In the genomic region with DNA sequence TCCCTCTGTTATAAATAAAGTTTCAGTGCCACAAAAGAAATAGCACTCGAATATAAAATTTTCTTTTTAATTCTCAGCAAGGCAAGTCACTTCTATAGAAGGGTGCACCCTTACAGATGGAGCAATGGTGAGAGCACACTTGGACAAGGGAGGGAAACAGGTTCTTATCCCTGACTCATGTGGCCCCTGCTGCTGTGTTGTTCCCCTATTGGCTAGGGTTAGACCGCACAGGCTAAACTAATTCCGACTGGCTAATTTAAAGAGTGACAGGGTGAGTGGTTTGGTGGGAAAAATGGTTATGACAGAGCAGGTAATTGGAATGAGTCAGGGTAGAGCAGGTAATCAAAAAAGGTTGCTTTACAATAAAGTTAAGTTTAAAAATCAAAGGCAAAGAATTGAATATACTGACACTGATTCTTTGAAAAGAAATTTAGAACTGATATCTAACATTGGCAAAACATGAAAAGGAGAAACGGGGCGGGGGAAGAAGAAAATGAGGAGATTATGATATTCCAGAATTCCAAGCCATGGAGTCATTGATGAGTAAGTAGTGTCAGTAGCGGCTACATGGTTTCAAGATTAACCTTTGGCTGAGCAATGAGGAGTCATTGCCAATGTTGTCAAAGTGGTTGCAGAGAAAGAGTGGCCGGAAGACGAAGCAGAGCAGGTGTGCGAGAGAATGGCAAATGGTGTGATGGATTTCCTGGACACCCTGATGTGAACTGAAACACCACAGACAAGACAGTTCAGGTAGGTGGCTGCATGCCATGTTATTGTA, we compare ENCODE assay signal across 24 cellular contexts. TPM values are rescaled to one million over a fixed set of nuclear protein-coding genes. Genes with fewer than 3 reads are reported as not detected.
A peak's percentile ranks its signal among the peaks of the same experiment; 100 is the strongest.
DNase-seq lines count a peak whose midpoint lies in the region; ATAC-seq, FAIRE-seq and TF ChIP-seq lines count a peak whose summit lies in the region.
"Had no signal": no experiment of that assay in that cellular context is flagged by ENCODE, and none has a peak within 500 bp of the region (broad histone marks: within the 10 kb centered on the region; RNA-seq: fewer than 3 reads in every experiment).

No MANE protein-coding gene starts in this region.

- H3K27me3 ChIP-seq in SK-N-SH (ENCODE audit: insufficient read depth) (no peaks in the 10 kb centered on the region), esophagus squamous epithelium (no peaks in the 10 kb centered on the region)
- H3K27me3 ChIP-seq: upper lobe of left lung had no signal

- peaks cover 0 to 3% of the 10 kb centered on the region in 2 experiments; a peak in 1 of 4 replicates for H3K4me1 ChIP-seq in SK-N-SH (ENCODE audit: control insufficient read depth in 1 of 2, insufficient read depth in 2 of 2, low read depth in 1 of 2, low read length in 1 of 2)
- H3K4me1 ChIP-seq in esophagus squamous epithelium, result peaks cover 0 to 13% (median 4%) of the 10 kb centered on the region in 3 donors
- H3K4me1 ChIP-seq: psoas muscle, upper lobe of left lung had no signal

- H3K36me3 ChIP-seq in SK-N-SH (replicated peaks in 1 of 2; ENCODE audit: control insufficient read depth in 1 of 2, insufficient read depth in 2 of 2, low read length in 1 of 2) (no peaks in the 10 kb centered on the region), esophagus squamous epithelium (no peaks in the 10 kb centered on the region)
- H3K36me3 ChIP-seq: upper lobe of left lung had no signal

- H3K9me3 ChIP-seq in SK-N-SH (no peaks in the 10 kb centered on the region), esophagus squamous epithelium (no peaks in the 10 kb centered on the region)
- H3K9me3 ChIP-seq: psoas muscle, upper lobe of left lung had no signal

- H3K9ac ChIP-seq in SK-N-SH, result no peak overlapping the region

- no peak overlapping the region for H3K4me3 ChIP-seq in SK-N-SH (ENCODE audit: low read depth in 2 of 2, low read length in 1 of 2)
- H3K4me3 ChIP-seq in esophagus squamous epithelium, result no peak overlapping the region
- H3K4me3 ChIP-seq: lung, psoas muscle, upper lobe of left lung had no signal

- intact Hi-C loops in esophagus squamous epithelium (cut with DNase I), result no loop called here

- H2AFZ ChIP-seq in SK-N-SH (ENCODE audit: low read depth), result no peak overlapping the region

- CTCF ChIA-PET in SK-N-SH (lab: Yijun Ruan, JAX), result no interaction called here

- no peak for TF ChIP-seq RAD21 in SK-N-SH (IDR thresholded peaks at IDR 0.05; ENCODE audit: low read length)

- H3K27ac ChIP-seq in SK-N-SH (ENCODE audit: low read depth in 2 of 2, low read length in 1 of 2) (no peak overlapping the region), esophagus squamous epithelium (peak overlapping the region in 3 of 4 donors; percentile 37 to 59 (median 54))
- H3K27ac ChIP-seq: 22Rv1, psoas muscle, upper lobe of left lung had no signal

- DNase-seq in SK-N-SH (no peak), RPMI7951 (ENCODE audit: low read depth) (peak; percentile 47), esophagus squamous epithelium (lab: John Stamatoyannopoulos, UW) (no peak), urothelium cell line (ENCODE audit: low spot score) (peak; percentile 72), SKM-1 treated with dmso at 0.1 percent for 144 hours (lab: John Stamatoyannopoulos, UW; ENCODE audit: unreplicated experiment) (no peak), NCI-H1105 treated with DMSO at 0.1 percent for 48 hours (lab: John Stamatoyannopoulos, UW) (no peak)
- DNase-seq in activated CD8-positive, alpha-beta memory T cell treated with anti-CD3 and anti-CD28 coated beads, Interleukin-2, amount 50 U/mL, for 48 hours, result no peak
- DNase-seq: activated CD8-positive, alpha-beta memory T cell treated with anti-CD3 and anti-CD28 coated beads for 24 hours; amygdala; NCI-H2029; NCI-H748 treated with DMSO at 0.1 percent for 48 hours; psoas muscle; RPMI8226; stimulated activated CD4-positive, alpha-beta T cell treated with anti-CD3 and anti-CD28 coated beads, Interleukin-12 subunit alpha, Interleukin-12 subunit beta, amount 100 ng/mL, for 4 hours; upper lobe of left lung had no signal

- H3F3A ChIP-seq in SK-N-SH (replicated peaks; ENCODE audit: insufficient read depth), result no peaks in the 10 kb centered on the region

- H3K4me2 ChIP-seq in SK-N-SH, result no peak overlapping the region

- WGBS in SK-N-SH (ENCODE audit: low lambda C conversion rate), result 22% methylated on average over 9 of the region's 9 CpGs
- 43 to 45% methylated on average over 9 of the region's 9 CpGs for WGBS in esophagus squamous epithelium, 2 donors

- no peaks in the 10 kb centered on the region for H4K20me1 ChIP-seq in SK-N-SH (ENCODE audit: insufficient read depth)

- POLR2A ChIA-PET in SK-N-SH (lab: Yijun Ruan, JAX), result no interaction called here

- FAIRE-seq in urothelium cell line (lab: Jason Lieb, UNC), result no peak
- FAIRE-seq: colon, endometrium had no signal

- TF ChIP-seq EP300 in SK-N-SH (IDR thresholded peaks at IDR 0.05; ENCODE audit: borderline replicate concordance in 1 of 2, low read depth in 1 of 2, low read length in 1 of 2), result no peak

- no peak for TF ChIP-seq CTCF in SK-N-SH (IDR thresholded peaks at IDR 0.05)
- no peak for TF ChIP-seq CTCF in esophagus squamous epithelium (IDR thresholded peaks at IDR 0.05)

- no peaks in the 10 kb centered on the region for H3K79me2 ChIP-seq in SK-N-SH (ENCODE audit: insufficient read depth)

- no peaks in the 10 kb centered on the region for H3K9me2 ChIP-seq in SK-N-SH

- ATAC-seq in SK-N-SH treated with all-trans-retinoic acid at 6 μM for 48 hours, result no peak
- ATAC-seq: psoas muscle had no signal

- TF ChIP-seq POLR2A in esophagus squamous epithelium (IDR thresholded peaks at IDR 0.05), result no peak

TF ChIP-seq in SK-N-SH, 30 proteins besides CTCF, POLR2A, EP300 and RAD21 (continues in another document):
- TF ChIP-seq, protein P1, sequence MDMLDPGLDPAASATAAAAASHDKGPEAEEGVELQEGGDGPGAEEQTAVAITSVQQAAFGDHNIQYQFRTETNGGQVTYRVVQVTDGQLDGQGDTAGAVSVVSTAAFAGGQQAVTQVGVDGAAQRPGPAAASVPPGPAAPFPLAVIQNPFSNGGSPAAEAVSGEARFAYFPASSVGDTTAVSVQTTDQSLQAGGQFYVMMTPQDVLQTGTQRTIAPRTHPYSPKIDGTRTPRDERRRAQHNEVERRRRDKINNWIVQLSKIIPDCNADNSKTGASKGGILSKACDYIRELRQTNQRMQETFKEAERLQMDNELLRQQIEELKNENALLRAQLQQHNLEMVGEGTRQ (IDR thresholded peaks at IDR 0.05; ENCODE audit: borderline replicate concordance, low read depth, low read length), result no peak
- 0 out of 2 replicates have a peak, but pooled peaks have one; percentile 30 for TF ChIP-seq JUND (IDR thresholded peaks at IDR 0.05)
- no peak for TF ChIP-seq SIN3A (IDR thresholded peaks at IDR 0.05; ENCODE audit: borderline replicate concordance, low read depth, low read length)
- no peak for TF ChIP-seq FOXM1 (IDR thresholded peaks at IDR 0.05; ENCODE audit: low read depth)
- TF ChIP-seq, protein P2, sequence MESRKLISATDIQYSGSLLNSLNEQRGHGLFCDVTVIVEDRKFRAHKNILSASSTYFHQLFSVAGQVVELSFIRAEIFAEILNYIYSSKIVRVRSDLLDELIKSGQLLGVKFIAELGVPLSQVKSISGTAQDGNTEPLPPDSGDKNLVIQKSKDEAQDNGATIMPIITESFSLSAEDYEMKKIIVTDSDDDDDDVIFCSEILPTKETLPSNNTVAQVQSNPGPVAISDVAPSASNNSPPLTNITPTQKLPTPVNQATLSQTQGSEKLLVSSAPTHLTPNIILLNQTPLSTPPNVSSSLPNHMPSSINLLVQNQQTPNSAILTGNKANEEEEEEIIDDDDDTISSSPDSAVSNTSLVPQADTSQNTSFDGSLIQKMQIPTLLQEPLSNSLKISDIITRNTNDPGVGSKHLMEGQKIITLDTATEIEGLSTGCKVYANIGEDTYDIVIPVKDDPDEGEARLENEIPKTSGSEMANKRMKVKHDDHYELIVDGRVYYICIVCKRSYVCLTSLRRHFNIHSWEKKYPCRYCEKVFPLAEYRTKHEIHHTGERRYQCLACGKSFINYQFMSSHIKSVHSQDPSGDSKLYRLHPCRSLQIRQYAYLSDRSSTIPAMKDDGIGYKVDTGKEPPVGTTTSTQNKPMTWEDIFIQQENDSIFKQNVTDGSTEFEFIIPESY (IDR thresholded peaks at IDR 0.05; ENCODE audit: borderline replicate concordance, low read depth), result no peak
- no peak for TF ChIP-seq ELF1 (IDR thresholded peaks at IDR 0.05)

TF ChIP-seq in SK-N-SH treated with all-trans-retinoic acid at 6 μM for 48 hours, 23 proteins besides CTCF, POLR2A, EP300 and RAD21 (continues in another document):
- TF ChIP-seq, protein P3, sequence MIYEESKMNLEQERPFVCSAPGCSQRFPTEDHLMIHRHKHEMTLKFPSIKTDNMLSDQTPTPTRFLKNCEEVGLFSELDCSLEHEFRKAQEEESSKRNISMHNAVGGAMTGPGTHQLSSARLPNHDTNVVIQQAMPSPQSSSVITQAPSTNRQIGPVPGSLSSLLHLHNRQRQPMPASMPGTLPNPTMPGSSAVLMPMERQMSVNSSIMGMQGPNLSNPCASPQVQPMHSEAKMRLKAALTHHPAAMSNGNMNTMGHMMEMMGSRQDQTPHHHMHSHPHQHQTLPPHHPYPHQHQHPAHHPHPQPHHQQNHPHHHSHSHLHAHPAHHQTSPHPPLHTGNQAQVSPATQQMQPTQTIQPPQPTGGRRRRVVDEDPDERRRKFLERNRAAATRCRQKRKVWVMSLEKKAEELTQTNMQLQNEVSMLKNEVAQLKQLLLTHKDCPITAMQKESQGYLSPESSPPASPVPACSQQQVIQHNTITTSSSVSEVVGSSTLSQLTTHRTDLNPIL (CRISPR knock-in tag; IDR thresholded peaks at IDR 0.05; ENCODE audit: low read depth), result no peak
- no peak for TF ChIP-seq ZFP30 (CRISPR knock-in tag; IDR thresholded peaks at IDR 0.05)
- TF ChIP-seq TCF4 (CRISPR knock-in tag; IDR thresholded peaks at IDR 0.05; ENCODE audit: borderline replicate concordance), result no peak
- TF ChIP-seq ZNF8 (CRISPR knock-in tag; IDR thresholded peaks at IDR 0.05), result no peak
- TF ChIP-seq CSDC2 (CRISPR knock-in tag; IDR thresholded peaks at IDR 0.05), result no peak
- no peak for TF ChIP-seq ZNF565 (CRISPR knock-in tag; conservative IDR thresholded peaks at IDR 0.05; ENCODE audit: low read depth)

RNA-seq across cellular contexts. Expression of a gene that starts 48.4 kb away (rescaled TPM):
- not detected in 2 replicates for polyA plus RNA-seq in SK-N-SH (2012; rRNA removed)
- polyA plus RNA-seq in SK-N-SH (2012; cell fraction: cytosol; rRNA removed), result not detected in 2 replicates
- not detected in 2 replicates for polyA plus RNA-seq in SK-N-SH (2012; cell fraction: nucleus; rRNA removed)
- not detected in 2 replicates for total RNA-seq in RPMI7951 (2014; rRNA removed; shearing (Covaris generic))
- not detected for total RNA-seq in esophagus squamous epithelium
- total RNA-seq: activated T-helper 2 cell treated with anti-CD3 and anti-CD28 coated beads, Interferon-gamma antibody, Interleukin-2, Interleukin-4, amounts not matched to agents 10 μg/mL and 5 μg/mL and 100 μg/mL, durations not matched to agents 14 hours and 24 hours and 36 hours; lung; psoas muscle; T-helper 1 cell treated with Interleukin-12 subunit alpha and Interleukin-12 subunit beta and Interleukin-4 antibody, amounts not matched to agents 30 ng/mL and 1 ng/mL, for 36 hours; upper lobe of left lung; WTC11 had no signal
- polyA plus RNA-seq: CD14-positive monocyte, lung, psoas muscle had no signal

Comparison
In these comparisons a context has a peak if more than half of its experiments do, and no peak if none do; other contexts are left out.
1. DNase-seq: peak in RPMI7951 (single experiment) and urothelium cell line (single experiment); none in SK-N-SH (single experiment), esophagus squamous epithelium (single experiment), SKM-1 treated with dmso at 0.1 percent for 144 hours (single experiment), NCI-H1105 treated with DMSO at 0.1 percent for 48 hours (single experiment) and activated CD8-positive, alpha-beta memory T cell treated with anti-CD3 and anti-CD28 coated beads, Interleukin-2, amount 50 U/mL, for 48 hours (single experiment).
2. H3K27ac ChIP-seq: peak in esophagus squamous epithelium (3 of 4); none in SK-N-SH (0 of 2).